In genomic region chrX:48648299-48648698, GRCh38 we compare ENCODE assay signal across 9 cellular contexts. TPM values are rescaled to one million over a fixed set of nuclear protein-coding genes. Genes with fewer than 3 reads are reported as not detected.
DNase-seq lines count a peak whose midpoint lies in the region; ATAC-seq, FAIRE-seq and TF ChIP-seq lines count a peak whose summit lies in the region.
"Had no signal": no experiment of that assay in that cellular context is flagged by ENCODE, and none has a peak within 500 bp of the region (broad histone marks: within the 10 kb centered on the region; RNA-seq: fewer than 3 reads in every experiment).

No MANE protein-coding gene starts in this region.

- peaks cover 0 to 3% (median 0%) of the 10 kb centered on the region in 4 donors for H3K27me3 ChIP-seq in pancreas
- no peaks in the 10 kb centered on the region for H3K27me3 ChIP-seq in prostate gland (replicated peaks; ENCODE audit: insufficient read depth)

- TF ChIP-seq CTCF in AG09319 (IDR thresholded peaks at IDR 0.05; ENCODE audit: low read depth, low read length): peak; percentile 19
- no peak for TF ChIP-seq CTCF in GM20000 (IDR thresholded peaks at IDR 0.05; ENCODE audit: extremely low read depth, missing control alignments)
- no peak for TF ChIP-seq CTCF in pancreas (IDR thresholded peaks at IDR 0.05)
- TF ChIP-seq CTCF in prostate gland (IDR thresholded peaks at IDR 0.05): peak in 1 of 4 experiments; percentile 33

- no peaks in the 10 kb centered on the region for H3K9me3 Mint-ChIP-seq in activated T-helper 2 cell treated with anti-CD3 and anti-CD28 coated beads, Interferon-gamma antibody, Interleukin-2, Interleukin-4, amounts not matched to agents 10 μg/mL and 5 μg/mL and 100 μg/mL, durations not matched to agents 14 hours and 24 hours and 36 hours

- no peaks in the 10 kb centered on the region for H3K4me1 Mint-ChIP-seq in activated T-helper 2 cell treated with anti-CD3 and anti-CD28 coated beads, Interferon-gamma antibody, Interleukin-2, Interleukin-4, amounts not matched to agents 10 μg/mL and 5 μg/mL and 100 μg/mL, durations not matched to agents 14 hours and 24 hours and 36 hours (ENCODE audit: low read depth)

- H3K36me3 ChIP-seq in pancreas (no peaks in the 10 kb centered on the region), prostate gland (no peaks in the 10 kb centered on the region)

- WGBS in pancreas, 2 donors: 25 to 39% methylated on average over 6 of the region's 6 CpGs
- WGBS in prostate gland: 17% methylated on average over 6 of the region's 6 CpGs

- ATAC-seq in pancreas: peak in 3 of 4 donors; percentile 63 to 73 (median 64)

- intact Hi-C loops in activated T-helper 2 cell treated with anti-CD3 and anti-CD28 coated beads, Interferon-gamma antibody, Interleukin-2, Interleukin-4, amounts not matched to agents 10 μg/mL and 5 μg/mL and 100 μg/mL, durations not matched to agents 14 hours and 24 hours and 36 hours (cut with micrococcal nuclease): loop anchor here (10.0 kb wide), 1 partner anchor 267 kb away; the partner anchor contains the start of genes PIM2 and SLC35A2
- intact Hi-C loops in head of caudate nucleus (cut with DNase I) (no loop called here), pancreas (cut with DNase I) (no loop called here), prostate gland (cut with DNase I) (no loop called here)

- H3K36me3 Mint-ChIP-seq in activated T-helper 2 cell treated with anti-CD3 and anti-CD28 coated beads, Interferon-gamma antibody, Interleukin-2, Interleukin-4, amounts not matched to agents 10 μg/mL and 5 μg/mL and 100 μg/mL, durations not matched to agents 14 hours and 24 hours and 36 hours (ENCODE audit: low read depth): no peaks in the 10 kb centered on the region

- H3K27ac ChIP-seq in pancreas: no peak overlapping the region
- H3K27ac ChIP-seq in prostate gland: no peak overlapping the region

- H3K4me3 ChIP-seq in pancreas (no peak overlapping the region), prostate gland (no peak overlapping the region)

- H3K27ac Mint-ChIP-seq in activated T-helper 2 cell treated with anti-CD3 and anti-CD28 coated beads, Interferon-gamma antibody, Interleukin-2, Interleukin-4, amounts not matched to agents 10 μg/mL and 5 μg/mL and 100 μg/mL, durations not matched to agents 14 hours and 24 hours and 36 hours: no peak overlapping the region

- H3K4me3 Mint-ChIP-seq in activated T-helper 2 cell treated with anti-CD3 and anti-CD28 coated beads, Interferon-gamma antibody, Interleukin-2, Interleukin-4, amounts not matched to agents 10 μg/mL and 5 μg/mL and 100 μg/mL, durations not matched to agents 14 hours and 24 hours and 36 hours (ENCODE audit: low read depth): no peak overlapping the region

- H3K4me1 ChIP-seq in pancreas (no peaks in the 10 kb centered on the region), prostate gland (replicated peaks) (no peaks in the 10 kb centered on the region)

- no peaks in the 10 kb centered on the region for H3K27me3 Mint-ChIP-seq in activated T-helper 2 cell treated with anti-CD3 and anti-CD28 coated beads, Interferon-gamma antibody, Interleukin-2, Interleukin-4, amounts not matched to agents 10 μg/mL and 5 μg/mL and 100 μg/mL, durations not matched to agents 14 hours and 24 hours and 36 hours (ENCODE audit: low read depth)

- peak; percentile 89 for FAIRE-seq in pancreas (lab: Jason Lieb, UNC)
- FAIRE-seq: keratinocyte had no signal

- DNase-seq in AG09319 (ENCODE audit: extremely low read depth, low read depth) (peak; percentile 15), GM20000 (ENCODE audit: low spot score) (peak; percentile 32), NCI-H82 (lab: John Stamatoyannopoulos, UW) (peak; percentile 71), head of caudate nucleus (peak in 32 of 42 donors; percentile 7 to 69 (median 38)), pancreas (peak in 2 of 6 donors; percentile 4 to 13), NCI-H1048 (lab: John Stamatoyannopoulos, UW) (no peak), prostate gland (ENCODE audit: low spot score) (no peak)
- peak; percentile 10 for DNase-seq in activated T-helper 2 cell treated with anti-CD3 and anti-CD28 coated beads, Interferon-gamma antibody, Interleukin-2, Interleukin-4, amounts not matched to agents 10 μg/mL and 5 μg/mL and 100 μg/mL, durations not matched to agents 14 hours and 24 hours and 36 hours (ENCODE audit: low spot score)

- TF ChIP-seq POLR2A in prostate gland (IDR thresholded peaks at IDR 0.05): no peak

- no peaks in the 10 kb centered on the region for H3K9me3 ChIP-seq in pancreas
- H3K9me3 ChIP-seq in prostate gland: no peaks in the 10 kb centered on the region

RNA-seq across cellular contexts. Expression of gene WAS, which starts 35.3 kb away (rescaled TPM):
- total RNA-seq in activated T-helper 2 cell treated with anti-CD3 and anti-CD28 coated beads, Interferon-gamma antibody, Interleukin-2, Interleukin-4, amounts not matched to agents 10 μg/mL and 5 μg/mL and 100 μg/mL, durations not matched to agents 14 hours and 24 hours and 36 hours: 117 and 120 TPM in 2 replicates
- total RNA-seq in pancreas: 1 to 10 TPM in 3 of 6 donors, under 1 TPM in 3; 0.39 to 7.5 (median 1.9) TPM
- polyA plus RNA-seq in pancreas: 1 to 10 TPM in 1 of 2 donors, under 1 TPM in 1; 0.92 to 1.1 TPM
- 10 to 100 TPM in 1 of 2 donors, 1 to 10 TPM in 1; 2.5 to 10.5 TPM for total RNA-seq in prostate gland

RNA-seq across cellular contexts. Expression of gene SUV39H1, which starts 48.2 kb away (rescaled TPM):
- 28.8 and 29.6 TPM in 2 replicates for total RNA-seq in activated T-helper 2 cell treated with anti-CD3 and anti-CD28 coated beads, Interferon-gamma antibody, Interleukin-2, Interleukin-4, amounts not matched to agents 10 μg/mL and 5 μg/mL and 100 μg/mL, durations not matched to agents 14 hours and 24 hours and 36 hours
- 1 to 10 TPM in 5 of 6 donors, under 1 TPM in 1; 0.88 to 2.6 (median 1.7) TPM for total RNA-seq in pancreas
- 1 to 10 TPM; 1.9 to 2.8 TPM for polyA plus RNA-seq in pancreas
- total RNA-seq in prostate gland: 1 to 10 TPM; 7.4 to 9.1 TPM

RNA-seq across cellular contexts. Expression of gene WDR13, which starts 51.0 kb away (rescaled TPM):
- 43.4 and 44.7 TPM in 2 replicates for total RNA-seq in activated T-helper 2 cell treated with anti-CD3 and anti-CD28 coated beads, Interferon-gamma antibody, Interleukin-2, Interleukin-4, amounts not matched to agents 10 μg/mL and 5 μg/mL and 100 μg/mL, durations not matched to agents 14 hours and 24 hours and 36 hours
- 100 to 1,000 TPM; 107 to 213 (median 150) TPM for total RNA-seq in pancreas
- polyA plus RNA-seq in pancreas: 100 to 1,000 TPM; 422 to 552 TPM
- total RNA-seq in prostate gland: 100 to 1,000 TPM; 102 to 190 TPM

Comparison
In these comparisons a context has a peak if more than half of its experiments do, and no peak if none do; other contexts are left out.
1. DNase-seq: peak in AG09319 (single experiment), GM20000 (single experiment), NCI-H82 (single experiment), activated T-helper 2 cell treated with anti-CD3 and anti-CD28 coated beads, Interferon-gamma antibody, Interleukin-2, Interleukin-4, amounts not matched to agents 10 μg/mL and 5 μg/mL and 100 μg/mL, durations not matched to agents 14 hours and 24 hours and 36 hours (single experiment) and head of caudate nucleus (32 of 42); none in NCI-H1048 (single experiment) and prostate gland (single experiment).
2. RNA of gene WAS, which starts 35.3 kb away (total RNA-seq): 117 to 120 TPM in activated T-helper 2 cell treated with anti-CD3 and anti-CD28 coated beads, Interferon-gamma antibody, Interleukin-2, Interleukin-4, amounts not matched to agents 10 μg/mL and 5 μg/mL and 100 μg/mL, durations not matched to agents 14 hours and 24 hours and 36 hours; 2.5 to 10.5 TPM in prostate gland and 0.39 to 7.5 TPM in pancreas; every median in the first group is over 10 times any median in the second.